ENCODE assay signal across 7 cellular contexts in genomic region chr21:45642122-45642813, GRCh38. TPM values are rescaled to one million over a fixed set of nuclear protein-coding genes. Genes with fewer than 3 reads are reported as not detected.
A peak's percentile ranks its signal among the peaks of the same experiment; 100 is the strongest.
DNase-seq lines count a peak whose midpoint lies in the region; TF ChIP-seq lines count a peak whose summit lies in the region.

No MANE protein-coding gene starts in this region.

- TF ChIP-seq CTCF in GM13977 (IDR thresholded peaks at IDR 0.05; ENCODE audit: extremely low read depth, insufficient read depth, missing control alignments) (no peak), cardiac muscle cell (IDR thresholded peaks at IDR 0.05; ENCODE audit: low read depth, low read length) (no peak)

- no peaks in the 10 kb centered on the region for H3K36me3 ChIP-seq in cardiac muscle cell

- in situ Hi-C loops in GM13977 (cut with MboI; ENCODE audit: low pct_unique_long_range_greater_than_20kb, low sequenced_read_pairs, unreplicated experiment) = no loop called here

- H3K4me3 ChIP-seq in Jurkat, Clone E6-1 (ENCODE audit: low read length) = peak overlapping the region; percentile 35
- H3K4me3 ChIP-seq in cardiac muscle cell (peak overlapping the region; percentile 25), skeletal muscle cell (ENCODE audit: low read depth, low read length) (peak overlapping the region; percentile 32)

- peaks cover 29% of the 10 kb centered on the region for H3K27me3 ChIP-seq in cardiac muscle cell

- DNase-seq in GM13977 (ENCODE audit: low spot score) (peak; percentile 28), cardiac muscle cell (ENCODE audit: low read depth in 1 of 2, low spot score in 1 of 2) (peak; percentile 17 to 35), skeletal muscle cell (ENCODE audit: low read depth) (no peak), anterior cingulate cortex (lab: John Stamatoyannopoulos, UW) (no peak), NCI-H226 (no peak)
- no peak for DNase-seq in Jurkat, Clone E6-1 (ENCODE audit: low read depth, low spot score)
- no peak for DNase-seq in stimulated activated CD4-positive, alpha-beta T cell treated with anti-CD3 and anti-CD28 coated beads, Interleukin-2, amount 100 ng/mL, for 24 hours

- peaks cover 8% of the 10 kb centered on the region for H3K4me1 ChIP-seq in cardiac muscle cell (ENCODE audit: low read depth)

- H3K9me3 ChIP-seq in cardiac muscle cell (ENCODE audit: low read depth) = no peaks in the 10 kb centered on the region

- no peak overlapping the region for H3K27ac ChIP-seq in cardiac muscle cell

RNA-seq across cellular contexts. Expression of gene PCBP3, which starts 1.3 kb away (rescaled TPM):
- polyA plus RNA-seq in Jurkat, Clone E6-1 (2012; ENCODE audit: insufficient read depth, insufficient read length) = 6.4 TPM
- total RNA-seq in cardiac muscle cell = 1.1 and 4.3 TPM in 2 replicates
- 2.6 and 3.4 TPM in 2 replicates for polyA plus RNA-seq in cardiac muscle cell

Comparison
In these comparisons a context has a peak if more than half of its experiments do, and no peak if none do; other contexts are left out.
1. DNase-seq: peak in GM13977 (single experiment) and cardiac muscle cell (2 of 2); none in Jurkat, Clone E6-1 (single experiment), skeletal muscle cell (single experiment), stimulated activated CD4-positive, alpha-beta T cell treated with anti-CD3 and anti-CD28 coated beads, Interleukin-2, amount 100 ng/mL, for 24 hours (0 of 2), anterior cingulate cortex (0 of 58) and NCI-H226 (single experiment).
2. Peak in every context shown above with its lines, with median percentiles within 50 percentile points of each other: H3K4me3 ChIP-seq.